ENCODE assay signal across 13 cellular contexts in genomic region chr1:162564762-162565218, GRCh38. TPM values are rescaled to one million over a fixed set of nuclear protein-coding genes. Genes with fewer than 3 reads are reported as not detected.
A peak's percentile ranks its signal among the peaks of the same experiment; 100 is the strongest.
DNase-seq lines count a peak whose midpoint lies in the region; ATAC-seq and TF ChIP-seq lines count a peak whose summit lies in the region.
"Had no signal": no experiment of that assay in that cellular context is flagged by ENCODE, and none has a peak within 500 bp of the region (broad histone marks: within the 10 kb centered on the region; RNA-seq: fewer than 3 reads in every experiment).

No MANE protein-coding gene starts in this region.

- no peaks in the 10 kb centered on the region for H3K27me3 Mint-ChIP-seq in activated naive CD8-positive, alpha-beta T cell
- no peaks in the 10 kb centered on the region for H3K27me3 Mint-ChIP-seq in activated naive CD8-positive, alpha-beta T cell treated with anti-CD3 and anti-CD28 coated beads for 36 hours
- no peaks in the 10 kb centered on the region for H3K27me3 Mint-ChIP-seq in activated naive CD8-positive, alpha-beta T cell treated with anti-CD3 and anti-CD28 coated beads, Interleukin-2, amount 50 U/mL, for 24 hours
- H3K27me3 Mint-ChIP-seq: naive B cell had no signal

- peaks cover 36% of the 10 kb centered on the region for H3K4me1 Mint-ChIP-seq in activated naive CD8-positive, alpha-beta T cell (ENCODE audit: low read depth)
- H3K4me1 Mint-ChIP-seq in activated naive CD8-positive, alpha-beta T cell treated with anti-CD3 and anti-CD28 coated beads for 36 hours = peaks cover 39% of the 10 kb centered on the region
- peaks cover 47% of the 10 kb centered on the region for H3K4me1 Mint-ChIP-seq in activated naive CD8-positive, alpha-beta T cell treated with anti-CD3 and anti-CD28 coated beads, Interleukin-2, amount 50 U/mL, for 24 hours

- no peaks in the 10 kb centered on the region for H3K27me3 ChIP-seq in subcutaneous abdominal adipose tissue (ENCODE audit: control insufficient read depth in 5 of 5, insufficient read depth in 4 of 5, low read length in 5 of 5)
- H3K27me3 ChIP-seq: sigmoid colon had no signal

- H3K36me3 ChIP-seq in subcutaneous abdominal adipose tissue (ENCODE audit: control insufficient read depth in 5 of 5, insufficient read depth in 5 of 5, low read length in 5 of 5) = peaks cover 7 to 30% (median 21%) of the 10 kb centered on the region in 5 donors

- H3K36me3 Mint-ChIP-seq in activated naive CD8-positive, alpha-beta T cell = peaks cover 7% of the 10 kb centered on the region
- peaks cover 43% of the 10 kb centered on the region for H3K36me3 Mint-ChIP-seq in activated naive CD8-positive, alpha-beta T cell treated with anti-CD3 and anti-CD28 coated beads for 36 hours
- peaks cover 32% of the 10 kb centered on the region for H3K36me3 Mint-ChIP-seq in activated naive CD8-positive, alpha-beta T cell treated with anti-CD3 and anti-CD28 coated beads, Interleukin-2, amount 50 U/mL, for 24 hours (ENCODE audit: low read depth)
- H3K36me3 Mint-ChIP-seq: naive B cell had no signal

- peak overlapping the region; percentile 17 for H3K27ac Mint-ChIP-seq in activated naive CD8-positive, alpha-beta T cell
- no peak overlapping the region for H3K27ac Mint-ChIP-seq in activated naive CD8-positive, alpha-beta T cell treated with anti-CD3 and anti-CD28 coated beads for 36 hours
- peak overlapping the region; percentile 14 for H3K27ac Mint-ChIP-seq in activated naive CD8-positive, alpha-beta T cell treated with anti-CD3 and anti-CD28 coated beads, Interleukin-2, amount 50 U/mL, for 24 hours

- no peak for DNase-seq in activated naive CD8-positive, alpha-beta T cell treated with anti-CD3 and anti-CD28 coated beads for 36 hours
- DNase-seq in activated naive CD8-positive, alpha-beta T cell treated with anti-CD3 and anti-CD28 coated beads, Interleukin-2, amount 50 U/mL, for 24 hours = no peak
- peak; percentile 29 for DNase-seq in fibroblast of pulmonary artery (ENCODE audit: low read depth)
- no peak for DNase-seq in NCI-H345 treated with DMSO at 0.1 percent for 48 hours (lab: John Stamatoyannopoulos, UW; ENCODE audit: unreplicated experiment)
- DNase-seq: anterior cingulate cortex, DMS79, KG1, naive B cell, sigmoid colon had no signal

- H3K27ac ChIP-seq in subcutaneous abdominal adipose tissue (ENCODE audit: low read depth, low read length) = peak overlapping the region; percentile 8
- H3K27ac ChIP-seq: sigmoid colon had no signal

- H3K4me3 Mint-ChIP-seq in activated naive CD8-positive, alpha-beta T cell = no peak overlapping the region
- H3K4me3 Mint-ChIP-seq in activated naive CD8-positive, alpha-beta T cell treated with anti-CD3 and anti-CD28 coated beads for 36 hours = no peak overlapping the region
- H3K4me3 Mint-ChIP-seq in activated naive CD8-positive, alpha-beta T cell treated with anti-CD3 and anti-CD28 coated beads, Interleukin-2, amount 50 U/mL, for 24 hours = peak overlapping the region; percentile 12

- H3K9me3 ChIP-seq in subcutaneous abdominal adipose tissue (ENCODE audit: control insufficient read depth in 5 of 5, low read length in 5 of 5) = no peaks in the 10 kb centered on the region
- H3K9me3 ChIP-seq: sigmoid colon had no signal

- H3K4me3 ChIP-seq in fibroblast of pulmonary artery (replicated peaks; ENCODE audit: low read depth, low read length) (no peak overlapping the region), subcutaneous abdominal adipose tissue (ENCODE audit: low read depth in 1 of 5, low read length in 5 of 5) (peak overlapping the region; percentile 16 to 90 (median 45))
- H3K4me3 ChIP-seq: sigmoid colon had no signal

- H3K9ac ChIP-seq in subcutaneous abdominal adipose tissue (ENCODE audit: low read length in 5 of 5) = peak overlapping the region in 1 of 5 donors; percentile 6

- no peak for ATAC-seq in activated naive CD8-positive, alpha-beta T cell treated with anti-CD3 and anti-CD28 coated beads, Interleukin-2, amount 50 U/mL, for 24 hours
- no peak for ATAC-seq in GM21737 (IDR thresholded peaks at IDR 0.05; ENCODE audit: unreplicated experiment)
- ATAC-seq in GM19463 (IDR thresholded peaks at IDR 0.05; ENCODE audit: unreplicated experiment) = no peak

- H3K4me1 ChIP-seq in subcutaneous abdominal adipose tissue (ENCODE audit: control insufficient read depth in 5 of 5, insufficient read depth in 5 of 5, low read length in 5 of 5) = peaks cover 4 to 46% (median 42%) of the 10 kb centered on the region in 5 donors

- TF ChIP-seq CTCF in fibroblast of pulmonary artery (IDR thresholded peaks at IDR 0.05; ENCODE audit: low read length, missing control alignments) = no peak

- H3K9me3 Mint-ChIP-seq in activated naive CD8-positive, alpha-beta T cell (ENCODE audit: low read depth) = no peaks in the 10 kb centered on the region
- no peaks in the 10 kb centered on the region for H3K9me3 Mint-ChIP-seq in activated naive CD8-positive, alpha-beta T cell treated with anti-CD3 and anti-CD28 coated beads for 36 hours
- no peaks in the 10 kb centered on the region for H3K9me3 Mint-ChIP-seq in activated naive CD8-positive, alpha-beta T cell treated with anti-CD3 and anti-CD28 coated beads, Interleukin-2, amount 50 U/mL, for 24 hours
- H3K9me3 Mint-ChIP-seq: naive B cell had no signal

RNA-seq across cellular contexts. Expression of gene UAP1, which starts 3.3 kb away (rescaled TPM):
- 10 to 100 TPM; 48.5 to 50.5 TPM for total RNA-seq in activated naive CD8-positive, alpha-beta T cell treated with anti-CD3 and anti-CD28 coated beads for 36 hours
